Comparison of ENCODE assay signal across 8 cellular contexts in genomic region chr16:8675183-8676159, GRCh38. TPM values are rescaled to one million over a fixed set of nuclear protein-coding genes. Genes with fewer than 3 reads are reported as not detected.
DNase-seq lines count a peak whose midpoint lies in the region; ATAC-seq and TF ChIP-seq lines count a peak whose summit lies in the region.

No MANE protein-coding gene starts in this region.

- 0 out of 2 replicates have a peak, but pooled peaks cover 5% of the 10 kb centered on the region for H4K20me1 ChIP-seq in BLaER1
- no peaks in the 10 kb centered on the region for H4K20me1 ChIP-seq in OCI-LY7 (ENCODE audit: insufficient read depth, low read length)

- no peaks in the 10 kb centered on the region for H3K9me3 Mint-ChIP-seq in activated naive CD4-positive, alpha-beta T cell treated with anti-CD3 and anti-CD28 coated beads, Interleukin-2, amount 50 U/mL, for 24 hours
- H3K9me3 Mint-ChIP-seq in mesothelial cell of epicardium: peaks cover 5% of the 10 kb centered on the region

- no peaks in the 10 kb centered on the region for H3K79me2 ChIP-seq in OCI-LY7 (ENCODE audit: insufficient read depth, low read depth, low read length)

- intact Hi-C loops in OCI-LY7 (cut with micrococcal nuclease; ENCODE audit: unreplicated experiment): no loop called here

- H3K4me1 ChIP-seq in BLaER1: peaks cover 41% of the 10 kb centered on the region
- peaks cover 8% of the 10 kb centered on the region for H3K4me1 ChIP-seq in OCI-LY7 (ENCODE audit: insufficient read depth, low read length, poor library complexity, severe bottlenecking)

- DNase-seq in OCI-LY7 (ENCODE audit: low spot score): no peak
- peak; percentile 54 to 71 for DNase-seq in mesothelial cell of epicardium (ENCODE audit: low spot score in 2 of 2, unreplicated experiment in 2 of 2)
- peak in 4 of 6 experiments; percentile 13 to 25 (median 20) for DNase-seq in stimulated activated naive CD4-positive, alpha-beta T cell (lab: John Stamatoyannopoulos, UW)

- peak overlapping the region; percentile 95 for H3K4me3 Mint-ChIP-seq in activated naive CD4-positive, alpha-beta T cell treated with anti-CD3 and anti-CD28 coated beads, Interleukin-2, amount 50 U/mL, for 24 hours
- peak overlapping the region; percentile 78 for H3K4me3 Mint-ChIP-seq in mesothelial cell of epicardium

- H3K9me3 ChIP-seq in BLaER1 (peaks cover 8% of the 10 kb centered on the region), OCI-LY7 (ENCODE audit: low read length) (no peaks in the 10 kb centered on the region)

- H3K4me2 ChIP-seq in BLaER1 (peak overlapping the region; percentile 100), OCI-LY7 (ENCODE audit: low read length) (peak overlapping the region; percentile 96)

- no peak for TF ChIP-seq CTCF in OCI-LY7 (conservative IDR thresholded peaks at IDR 0.05; ENCODE audit: low read length)
- TF ChIP-seq CTCF in mesothelial cell of epicardium (IDR thresholded peaks at IDR 0.05; ENCODE audit: unreplicated experiment): no peak

- H3K36me3 ChIP-seq in BLaER1 (peaks cover 13% of the 10 kb centered on the region; the same call in 1 of the 2 replicates), OCI-LY7 (ENCODE audit: insufficient read depth, low read length) (no peaks in the 10 kb centered on the region)

- no TSS peak for BruUV-seq in OCI-LY7 (replicated peaks; lab: Mats Ljungman, UMichigan)

- H3K27me3 Mint-ChIP-seq in activated naive CD4-positive, alpha-beta T cell treated with anti-CD3 and anti-CD28 coated beads, Interleukin-2, amount 50 U/mL, for 24 hours: no peaks in the 10 kb centered on the region
- H3K27me3 Mint-ChIP-seq in mesothelial cell of epicardium (ENCODE audit: low read depth): no peaks in the 10 kb centered on the region

- H3K27me3 ChIP-seq in BLaER1: no peaks in the 10 kb centered on the region

- no peak overlapping the region for H3K27ac ChIP-seq in BLaER1
- no peak overlapping the region for H3K27ac ChIP-seq in OCI-LY7 (ENCODE audit: low read depth, low read length, poor library complexity, severe bottlenecking)

- H3K9ac ChIP-seq in BLaER1: peak overlapping the region; percentile 76; the same call in 1 of the 2 replicates

- CTCF ChIA-PET in OCI-LY7 (lab: Charles Lee; ENCODE audit: unreplicated experiment): no interaction called here

- peaks cover 11% of the 10 kb centered on the region for H3K36me3 Mint-ChIP-seq in activated naive CD4-positive, alpha-beta T cell treated with anti-CD3 and anti-CD28 coated beads, Interleukin-2, amount 50 U/mL, for 24 hours
- peaks cover 3% of the 10 kb centered on the region for H3K36me3 Mint-ChIP-seq in mesothelial cell of epicardium

- peak overlapping the region; percentile 91 for H2AFZ ChIP-seq in OCI-LY7 (ENCODE audit: low read length)

- H3K27ac Mint-ChIP-seq in activated naive CD4-positive, alpha-beta T cell treated with anti-CD3 and anti-CD28 coated beads, Interleukin-2, amount 50 U/mL, for 24 hours: peak overlapping the region; percentile 90
- H3K27ac Mint-ChIP-seq in mesothelial cell of epicardium: peak overlapping the region; percentile 43

- H3K9me2 ChIP-seq in OCI-LY7 (ENCODE audit: insufficient read depth, low read length): no peaks in the 10 kb centered on the region

- POLR2A ChIA-PET in OCI-LY7 (lab: Charles Lee): interaction anchor here (0.6 kb wide), 2 partner anchors 12 to 465 kb away, joined by 3 read pairs; no protein-coding TSS in a partner anchor

- no peak for ATAC-seq in GM21367 (IDR thresholded peaks at IDR 0.05; ENCODE audit: unreplicated experiment)
- ATAC-seq in HG03139 (IDR thresholded peaks at IDR 0.05; ENCODE audit: unreplicated experiment): no peak
- no peak for ATAC-seq in HG03521 (IDR thresholded peaks at IDR 0.05; ENCODE audit: unreplicated experiment)

- peaks cover 17% of the 10 kb centered on the region for H3K4me1 Mint-ChIP-seq in activated naive CD4-positive, alpha-beta T cell treated with anti-CD3 and anti-CD28 coated beads, Interleukin-2, amount 50 U/mL, for 24 hours
- H3K4me1 Mint-ChIP-seq in mesothelial cell of epicardium: peaks cover 43% of the 10 kb centered on the region

- peak overlapping the region; percentile 78 for H3K4me3 ChIP-seq in BLaER1
- H3K4me3 ChIP-seq in OCI-LY7 (ENCODE audit: low read depth, low read length, poor library complexity, severe bottlenecking): peak overlapping the region; percentile 74

RNA-seq across cellular contexts. Expression of gene ABAT, which starts 1.1 kb away (rescaled TPM):
- total RNA-seq in OCI-LY7 (2014; rRNA removed; shearing (Covaris generic)): 2.0 and 6.2 TPM in 2 replicates
- total RNA-seq in OCI-LY7 (2022) (4.1 and 6.7 TPM in 2 replicates), mesothelial cell of epicardium (20.7 to 21.6 TPM (median 21.4 TPM) in 3 replicates)

RNA-seq across cellular contexts. Expression of gene METTL22, which starts 54.0 kb away (rescaled TPM):
- total RNA-seq in OCI-LY7 (2014; rRNA removed; shearing (Covaris generic)): 17.7 and 22.4 TPM in 2 replicates
- 55.0 and 55.2 TPM in 2 replicates for total RNA-seq in OCI-LY7 (2022)
- total RNA-seq in mesothelial cell of epicardium: 57.3 to 65.8 TPM (median 63.3 TPM) in 3 replicates
